Comparison of ENCODE assay signal across 17 cellular contexts in the genomic region with DNA sequence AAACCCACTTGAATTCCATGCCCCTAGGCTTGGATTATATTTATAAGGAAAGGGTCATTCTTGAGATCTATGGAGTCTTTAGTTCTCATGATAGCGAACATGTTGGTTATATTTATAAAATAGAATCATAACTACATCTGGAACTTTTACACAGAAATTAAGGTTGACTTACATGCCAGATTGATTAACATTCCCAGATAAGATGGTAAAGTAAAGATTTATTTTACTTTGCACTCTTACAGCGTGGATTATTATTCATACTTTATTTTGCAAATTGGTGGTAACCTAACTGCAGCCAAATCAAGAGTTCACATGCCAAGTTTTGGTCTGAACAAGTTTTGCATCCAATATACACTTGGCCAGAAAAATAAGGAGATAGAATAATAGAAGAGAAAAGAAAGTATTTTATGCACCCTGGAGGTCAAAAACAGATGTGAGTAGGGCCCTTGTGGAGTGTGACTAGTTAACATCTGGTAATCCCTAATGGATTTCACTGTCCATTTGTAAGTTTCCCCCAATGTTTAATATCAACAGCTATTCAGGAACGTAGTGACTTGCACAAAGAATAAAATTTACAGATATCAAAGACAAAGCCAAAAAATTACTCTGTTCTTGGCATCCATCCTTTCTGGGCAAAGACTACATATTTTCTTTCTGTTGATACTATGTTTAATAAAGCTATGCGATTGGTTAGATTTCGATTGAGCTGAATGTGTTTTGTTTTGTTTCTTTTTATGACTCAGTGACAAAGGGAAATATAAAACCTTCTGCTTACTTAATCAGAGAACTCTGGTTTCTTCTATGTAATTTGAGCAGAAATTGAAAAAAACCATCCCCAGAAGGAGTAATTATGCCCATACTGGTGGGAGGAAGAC. TPM values are rescaled to one million over a fixed set of nuclear protein-coding genes. Genes with fewer than 3 reads are reported as not detected.
DNase-seq lines count a peak whose midpoint lies in the region; ATAC-seq and TF ChIP-seq lines count a peak whose summit lies in the region.
"Had no signal": no experiment of that assay in that cellular context is flagged by ENCODE, and none has a peak within 500 bp of the region (broad histone marks: within the 10 kb centered on the region; RNA-seq: fewer than 3 reads in every experiment).

No MANE protein-coding gene starts in this region.

- H3K9me3 ChIP-seq in colonic mucosa (no peaks in the 10 kb centered on the region), SJCRH30 (replicated peaks) (no peaks in the 10 kb centered on the region)
- H3K9me3 ChIP-seq: gastrocnemius medialis had no signal

- H3K4me1 ChIP-seq in colonic mucosa (no peaks in the 10 kb centered on the region), SJCRH30 (no peaks in the 10 kb centered on the region)
- H3K4me1 ChIP-seq: gastrocnemius medialis had no signal

- no peak for TF ChIP-seq CTCF in epithelial cell of esophagus (IDR thresholded peaks at IDR 0.05; ENCODE audit: insufficient read depth, low read depth, low read length, missing control alignments)
- TF ChIP-seq CTCF in colonic mucosa (IDR thresholded peaks at IDR 0.05): no peak

- no peaks in the 10 kb centered on the region for H3K27me3 ChIP-seq in colonic mucosa
- H3K27me3 ChIP-seq in SJCRH30: no peaks in the 10 kb centered on the region
- H3K27me3 ChIP-seq: gastrocnemius medialis had no signal

- H3K9ac ChIP-seq in colonic mucosa (ENCODE audit: low read depth in 2 of 2, low read length in 2 of 2): no peak overlapping the region

- intact Hi-C loops in sciatic nerve (cut with DNase I): no loop called here
- intact Hi-C loops in colonic mucosa (cut with DNase I): no loop called here

- H3K4me3 ChIP-seq in epithelial cell of esophagus (ENCODE audit: low read length) (no peak overlapping the region), colonic mucosa (no peak overlapping the region), SJCRH30 (no peak overlapping the region)
- H3K4me3 ChIP-seq: gastrocnemius medialis had no signal

- H3K36me3 ChIP-seq in colonic mucosa (no peaks in the 10 kb centered on the region), SJCRH30 (no peaks in the 10 kb centered on the region)
- H3K36me3 ChIP-seq: gastrocnemius medialis had no signal

- H3K27ac ChIP-seq in colonic mucosa: no peak overlapping the region
- H3K27ac ChIP-seq in SJCRH30: no peak overlapping the region
- H3K27ac ChIP-seq: gastrocnemius medialis had no signal

- DNase-seq in EH (ENCODE audit: low read depth) (peak; percentile 77), NCI-H69 (lab: John Stamatoyannopoulos, UW) (peak; percentile 18), epithelial cell of esophagus (ENCODE audit: low read depth) (peak; percentile 8), sciatic nerve (ENCODE audit: low spot score) (no peak), colonic mucosa (no peak), SJCRH30 (no peak)
- DNase-seq in stimulated activated CD4-positive, alpha-beta T cell treated with anti-CD3 and anti-CD28 coated beads, Interleukin-15, amount 100 ng/mL, for 24 hours: no peak
- DNase-seq: CD4-positive, alpha-beta T cell; gastrocnemius medialis; H7; islet precursor cell; NCI-H1105 treated with DMSO at 0.1 percent for 48 hours; NCI-H748 treated with DMSO at 0.1 percent for 48 hours; SHP77; stimulated activated naive CD4-positive, alpha-beta T cell had no signal

- ATAC-seq in sciatic nerve: peak; percentile 76
- no peak for ATAC-seq in HG02763 (IDR thresholded peaks at IDR 0.05; ENCODE audit: unreplicated experiment)
- ATAC-seq: gastrocnemius medialis had no signal

RNA-seq across cellular contexts. Expression of a gene that starts 10.1 kb away (rescaled TPM):
- total RNA-seq in sciatic nerve (0.53 TPM), colonic mucosa (under 1 TPM; 0.32 to 0.50 TPM)
- not detected in 2 replicates for total RNA-seq in SJCRH30 (2014; rRNA removed; shearing (Covaris generic))
- total RNA-seq: CD4-positive, alpha-beta T cell; H7; HT1080 had no signal

Comparison
In these comparisons a context has a peak if more than half of its experiments do, and no peak if none do; other contexts are left out.
1. DNase-seq: peak in EH (single experiment), NCI-H69 (single experiment) and epithelial cell of esophagus (single experiment); none in sciatic nerve (single experiment), colonic mucosa (single experiment), SJCRH30 (0 of 2) and stimulated activated CD4-positive, alpha-beta T cell treated with anti-CD3 and anti-CD28 coated beads, Interleukin-15, amount 100 ng/mL, for 24 hours (single experiment).